14 cellular contexts compared by ENCODE assay signal in the genomic region with DNA sequence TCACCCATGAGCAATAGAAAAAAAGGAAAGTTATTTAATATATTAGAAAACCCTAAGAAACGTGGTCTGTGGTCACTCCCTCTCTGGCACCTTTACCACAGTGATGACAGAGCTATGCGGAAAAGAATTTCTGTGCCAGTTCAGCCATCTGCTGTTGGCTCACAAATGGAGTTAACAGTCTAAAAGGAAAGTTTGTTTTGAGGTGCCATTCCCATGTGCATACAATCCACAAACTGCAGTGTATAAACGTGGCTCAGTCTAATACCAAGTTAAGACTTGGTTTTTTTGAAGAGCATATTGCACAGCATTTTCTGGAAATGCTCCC.
DNase-seq lines count a peak whose midpoint lies in the region; ATAC-seq lines count a peak whose summit lies in the region.
"Had no signal": no experiment of that assay in that cellular context is flagged by ENCODE, and none has a peak within 500 bp of the region (broad histone marks: within the 10 kb centered on the region; RNA-seq: fewer than 3 reads in every experiment).

No MANE protein-coding gene starts in this region.

- H3K27me3 ChIP-seq in adipocyte (replicated peaks; ENCODE audit: control insufficient read depth, insufficient read depth, low read length), result no peaks in the 10 kb centered on the region
- no peaks in the 10 kb centered on the region for H3K27me3 ChIP-seq in skeletal muscle satellite cell (ENCODE audit: control insufficient read depth, insufficient read depth, low read length)
- H3K27me3 ChIP-seq: brain microvascular endothelial cell, thyroid gland had no signal

- H3K4me3 ChIP-seq in adipocyte (ENCODE audit: low read length), result peak overlapping the region; percentile 55
- peak overlapping the region; percentile 37 for H3K4me3 ChIP-seq in skeletal muscle satellite cell (ENCODE audit: low read length)
- H3K4me3 ChIP-seq: thyroid gland had no signal

- H3K36me3 ChIP-seq in adipocyte (ENCODE audit: control insufficient read depth, insufficient read depth, low read length, severe bottlenecking) (no peaks in the 10 kb centered on the region), skeletal muscle satellite cell (ENCODE audit: insufficient read depth, low read length) (no peaks in the 10 kb centered on the region)
- H3K36me3 ChIP-seq: brain microvascular endothelial cell, thyroid gland had no signal

- H3K9ac ChIP-seq in adipocyte (ENCODE audit: low read length), result no peak overlapping the region
- H3K9ac ChIP-seq in skeletal muscle satellite cell (ENCODE audit: low read depth, low read length), result no peak overlapping the region

- ATAC-seq in GM21717 (IDR thresholded peaks at IDR 0.05; ENCODE audit: unreplicated experiment), result no peak
- ATAC-seq: Panc1 had no signal

- H3K9me3 ChIP-seq in adipocyte (ENCODE audit: control insufficient read depth, low read length), result no peaks in the 10 kb centered on the region
- no peaks in the 10 kb centered on the region for H3K9me3 ChIP-seq in skeletal muscle satellite cell (replicated peaks; ENCODE audit: low read length)
- H3K9me3 ChIP-seq: thyroid gland had no signal

- peak overlapping the region; percentile 33 for H3K4me2 ChIP-seq in skeletal muscle satellite cell (ENCODE audit: low read length)

- H3K4me1 ChIP-seq in adipocyte (ENCODE audit: control insufficient read depth, insufficient read depth, low read length) (peaks cover 32% of the 10 kb centered on the region), skeletal muscle satellite cell (ENCODE audit: control insufficient read depth, insufficient read depth, low read length) (peaks cover 16% of the 10 kb centered on the region)
- H3K4me1 ChIP-seq: thyroid gland had no signal

- peak; percentile 9 for DNase-seq in NCI-H1694 treated with DMSO at 0.1 percent for 48 hours (lab: John Stamatoyannopoulos, UW)
- DNase-seq in NCI-H1694 (lab: John Stamatoyannopoulos, UW), result no peak
- no peak for DNase-seq in adipocyte (ENCODE audit: low read depth)
- peak; percentile 52 for DNase-seq in glomerular visceral epithelial cell (ENCODE audit: extremely low spot score)
- no peak for DNase-seq in activated T-cell treated with anti-CD3 and anti-CD28 coated beads, Interleukin-2, amount 50 U/mL, for 1 hour
- DNase-seq in NCI-H1436 treated with DMSO at 0.1 percent for 48 hours (lab: John Stamatoyannopoulos, UW), result no peak
- DNase-seq: activated CD4-positive, alpha-beta T cell treated with anti-CD3 and anti-CD28 coated beads, Interleukin-2, amount 10 ng/mL, durations not matched to agents 24 days and 14 days; activated naive CD4-positive, alpha-beta T cell treated with anti-CD3 and anti-CD28 coated beads, Interleukin-2, amount 10 ng/mL, durations not matched to agents 7 days and 5 days; brain microvascular endothelial cell; NCI-H774; thyroid gland had no signal

Comparison
In these comparisons a context has a peak if more than half of its experiments do, and no peak if none do; other contexts are left out.
1. DNase-seq: peak in NCI-H1694 treated with DMSO at 0.1 percent for 48 hours (single experiment) and glomerular visceral epithelial cell (single experiment); none in NCI-H1694 (single experiment), adipocyte (single experiment), activated T-cell treated with anti-CD3 and anti-CD28 coated beads, Interleukin-2, amount 50 U/mL, for 1 hour (single experiment) and NCI-H1436 treated with DMSO at 0.1 percent for 48 hours (single experiment).